In the genomic region with DNA sequence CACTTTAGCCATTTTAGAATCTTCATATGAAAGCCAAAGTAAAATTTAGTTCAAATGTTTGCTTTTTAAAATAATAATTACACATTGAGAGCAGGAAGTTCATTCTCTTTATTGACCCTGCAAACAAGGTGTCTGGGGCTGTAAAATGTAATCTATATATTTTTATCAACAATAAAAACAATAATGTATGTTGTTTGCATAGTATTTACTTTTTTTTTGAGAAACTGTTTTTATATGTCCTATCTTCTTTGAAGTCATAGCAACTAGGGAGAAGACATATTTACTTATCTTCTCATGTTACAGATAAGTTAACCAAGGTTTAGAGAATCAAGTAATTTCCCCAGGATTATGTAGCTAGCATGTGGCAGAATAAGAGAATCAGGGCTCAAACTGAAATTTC, we compare ENCODE assay signal across 13 cellular contexts. TPM values are rescaled to one million over a fixed set of nuclear protein-coding genes. Genes with fewer than 3 reads are reported as not detected.
A peak's percentile ranks its signal among the peaks of the same experiment; 100 is the strongest.
DNase-seq lines count a peak whose midpoint lies in the region; TF ChIP-seq lines count a peak whose summit lies in the region.
"Not testable (repeated sequence)": the region's sequence is repeated elsewhere in the genome, so short reads cannot be mapped to it uniquely, and the experiment has no call there.
"Had no signal": no experiment of that assay in that cellular context is flagged by ENCODE, and none has a peak within 500 bp of the region (broad histone marks: within the 10 kb centered on the region; RNA-seq: fewer than 3 reads in every experiment).

No MANE protein-coding gene starts in this region.

- not testable (repeated sequence) for H3K27me3 ChIP-seq in dorsolateral prefrontal cortex

- TF ChIP-seq CTCF in VCaP (conservative IDR thresholded peaks at IDR 0.05); dorsolateral prefrontal cortex (IDR thresholded peaks at IDR 0.05 in 54 of 56, conservative IDR thresholded peaks at IDR 0.05 in 2 of 56; ENCODE audit: low read depth in 1 of 56, partially characterized antibody in 56 of 56): not testable (repeated sequence)

- intact Hi-C loops in dorsolateral prefrontal cortex (cut with DNase I), result not testable (repeated sequence)

- H3K4me3 ChIP-seq in dorsolateral prefrontal cortex, result not testable (repeated sequence)

- peak overlapping the region; percentile 89 for H3K27ac ChIP-seq in VCaP
- peak overlapping the region in 58 of 59 donors; percentile 28 to 98 (median 90) for H3K27ac ChIP-seq in dorsolateral prefrontal cortex
- peak overlapping the region; percentile 77 for H3K27ac ChIP-seq in substantia nigra (ENCODE audit: low read depth, low read length, poor library complexity, severe bottlenecking)

- DNase-seq in DMS53 treated with DMSO at 0.1 percent for 48 hours (lab: John Stamatoyannopoulos, UW; ENCODE audit: unreplicated experiment) (peak; percentile 58), NCI-H146 (lab: John Stamatoyannopoulos, UW) (peak; percentile 21), NCI-H526 treated with DMSO at 0.1 percent for 48 hours (lab: John Stamatoyannopoulos, UW) (peak; percentile 25)
- not testable (repeated sequence) for DNase-seq in dorsolateral prefrontal cortex; substantia nigra (lab: John Stamatoyannopoulos, UW)

RNA-seq across cellular contexts. Expression of a gene that starts 37.6 kb away (rescaled TPM):
- not detected for total RNA-seq in dorsolateral prefrontal cortex
- total RNA-seq: A673; CD4-positive, alpha-beta memory T cell; G401; GM12878; H1; H9; HepG2 had no signal
